13 cellular contexts compared by ENCODE assay signal in the genomic region with DNA sequence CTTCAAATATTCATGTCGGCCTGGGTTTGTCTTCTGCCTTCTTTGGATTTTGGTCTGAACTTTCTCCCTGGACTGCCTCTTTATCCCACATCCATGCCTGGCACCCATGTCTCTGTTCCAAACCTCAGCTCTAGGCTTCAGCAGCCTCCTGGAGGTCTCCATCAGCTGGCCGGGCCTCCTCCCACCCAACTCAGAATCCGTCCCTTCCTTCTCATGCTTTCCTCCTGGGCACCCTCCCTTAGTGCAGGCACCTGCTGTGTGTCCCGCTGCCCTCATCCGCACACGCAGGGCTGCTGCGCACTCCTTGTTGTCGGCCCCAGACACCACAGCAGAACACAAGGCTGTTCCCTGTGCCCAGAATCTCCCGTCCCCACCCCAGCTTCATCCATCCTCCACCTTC.
"Had no signal": no experiment of that assay in that cellular context is flagged by ENCODE, and none has a peak within 500 bp of the region (broad histone marks: within the 10 kb centered on the region; RNA-seq: fewer than 3 reads in every experiment).

No MANE protein-coding gene starts in this region.

- DNase-seq: activated CD8-positive, alpha-beta memory T cell treated with anti-CD3 and anti-CD28 coated beads for 24 hours; activated naive CD4-positive, alpha-beta T cell treated with Interleukin-2 at 50 U/mL for 16 hours; dermis blood vessel endothelial cell; erythroblast; heart right ventricle; left colon; SK-N-SH; stimulated activated CD4-positive, alpha-beta T cell treated with anti-CD3 and anti-CD28 coated beads, Interleukin-2, amount 100 ng/mL, for 48 hours; stimulated activated naive CD4-positive, alpha-beta T cell had no signal

- H3K27ac ChIP-seq: ascending aorta, gastroesophageal sphincter, heart right ventricle, tibial artery had no signal

- H3K9ac ChIP-seq: SK-N-SH had no signal

- H3K9me3 ChIP-seq: ascending aorta, gastroesophageal sphincter, heart right ventricle, SK-N-SH, tibial artery had no signal

- H3K4me2 ChIP-seq: SK-N-SH had no signal

- ATAC-seq: gastroesophageal sphincter, heart right ventricle, left colon had no signal

- H3K36me3 ChIP-seq: ascending aorta, gastroesophageal sphincter had no signal

- H3K27me3 ChIP-seq: ascending aorta, gastroesophageal sphincter, heart right ventricle, tibial artery had no signal

- H3K4me3 ChIP-seq: ascending aorta, gastroesophageal sphincter, heart right ventricle, lung, tibial artery had no signal
